Comparison of ENCODE assay signal across 9 cellular contexts in genomic region chr1:161915051-161915503, GRCh38.
DNase-seq lines count a peak whose midpoint lies in the region; ATAC-seq, FAIRE-seq and TF ChIP-seq lines count a peak whose summit lies in the region.
"Had no signal": no experiment of that assay in that cellular context is flagged by ENCODE, and none has a peak within 500 bp of the region (broad histone marks: within the 10 kb centered on the region; RNA-seq: fewer than 3 reads in every experiment).

No MANE protein-coding gene starts in this region.

- CTCF ChIA-PET in K562 (lab: Yijun Ruan, JAX; ENCODE audit: low intra/inter-chr PET ratio): no interaction called here

- H2AFZ ChIP-seq in K562 (ENCODE audit: low read depth, low read length): no peak overlapping the region

- POLR2A ChIA-PET in K562 (lab: Yijun Ruan, JAX): interaction anchor here (0.9 to 1.5 kb wide), 4 partner anchors 9 to 38 kb away, joined by 3 to 5 read pairs (median 4); no protein-coding TSS in a partner anchor

- in situ Hi-C loops in GM13977 (cut with MboI; ENCODE audit: low pct_unique_long_range_greater_than_20kb, low sequenced_read_pairs, unreplicated experiment): no loop called here
- in situ Hi-C loops in K562 (cut with MboI): no loop called here
- in situ Hi-C loops in gastrocnemius medialis (cut with MboI; ENCODE audit: low sequenced_read_pairs in 4 of 4): no loop called here

- intact Hi-C loops in K562 (cut with micrococcal nuclease): no loop called here
- intact Hi-C loops in esophagus muscularis mucosa (cut with DNase I): no loop called here
- intact Hi-C loops in gastrocnemius medialis (cut with DNase I; ENCODE audit: low total_unique reads): no loop called here

- no peaks in the 10 kb centered on the region for H3K9me3 Mint-ChIP-seq in endothelial cell (ENCODE audit: unreplicated experiment)

- BruUV-seq in K562 (replicated peaks; lab: Mats Ljungman, UMichigan): no TSS peak

- H3K9ac ChIP-seq in K562 (ENCODE audit: insufficient read depth in 1 of 2, low read depth in 2 of 2, low read length in 2 of 2): no peak overlapping the region

- no peaks in the 10 kb centered on the region for H3K4me1 Mint-ChIP-seq in endothelial cell (ENCODE audit: unreplicated experiment)

- H3K4me3 Mint-ChIP-seq in endothelial cell (ENCODE audit: unreplicated experiment): no peak overlapping the region

- DNase-seq in GM13977 (ENCODE audit: low spot score): peak; percentile 47
- DNase-seq in K562 (ENCODE audit: extremely low read depth in 1 of 4, low spot score in 3 of 4): no peak
- no peak for DNase-seq in esophagus muscularis mucosa (ENCODE audit: extremely low spot score)
- DNase-seq in endothelial cell (ENCODE audit: low spot score): no peak
- no peak for DNase-seq in gastrocnemius medialis
- no peak for DNase-seq in D341Med (ENCODE audit: low spot score)

- TF ChIP-seq POLR2A in K562 (conservative IDR thresholded peaks at IDR 0.05): no peak
- no peak for TF ChIP-seq POLR2A in esophagus muscularis mucosa (IDR thresholded peaks at IDR 0.05; ENCODE audit: low read depth)
- TF ChIP-seq POLR2A in gastrocnemius medialis (IDR thresholded peaks at IDR 0.05): no peak

- no peak for TF ChIP-seq RAD21 in K562 (CRISPR knock-in tag; conservative IDR thresholded peaks at IDR 0.05 in 1 of 2, IDR thresholded peaks at IDR 0.05 in 1 of 2)

- H3K27me3 Mint-ChIP-seq in endothelial cell (ENCODE audit: unreplicated experiment): no peaks in the 10 kb centered on the region

- no peaks in the 10 kb centered on the region for H3K9me3 ChIP-seq in K562 (replicated peaks; ENCODE audit: control insufficient read depth, insufficient read depth, low read depth, low read length)
- H3K9me3 ChIP-seq in esophagus muscularis mucosa: no peaks in the 10 kb centered on the region
- H3K9me3 ChIP-seq in gastrocnemius medialis: no peaks in the 10 kb centered on the region

- H3K27me3 ChIP-seq in K562 (ENCODE audit: control insufficient read depth in 2 of 2, insufficient read depth in 2 of 2, low read length in 2 of 2) (no peaks in the 10 kb centered on the region), esophagus muscularis mucosa (no peaks in the 10 kb centered on the region), gastrocnemius medialis (no peaks in the 10 kb centered on the region)

- no peak for FAIRE-seq in K562 (lab: Jason Lieb, UNC)
- FAIRE-seq: D721Med had no signal

- H3K27ac ChIP-seq in K562 (ENCODE audit: extremely low read depth, low read depth, low read length): no peak overlapping the region
- no peak overlapping the region for H3K27ac ChIP-seq in esophagus muscularis mucosa (replicated peaks in 1 of 4)
- H3K27ac ChIP-seq in gastrocnemius medialis: no peak overlapping the region

- H3K4me2 ChIP-seq in K562 (ENCODE audit: insufficient read depth, low read length): no peak overlapping the region

- no peaks in the 10 kb centered on the region for H3K4me1 ChIP-seq in K562 (replicated peaks in 1 of 2; ENCODE audit: control insufficient read depth in 2 of 2, insufficient read depth in 2 of 2, low read length in 2 of 2)
- peaks cover 0 to 10% (median 5%) of the 10 kb centered on the region in 4 donors for H3K4me1 ChIP-seq in esophagus muscularis mucosa
- no peaks in the 10 kb centered on the region for H3K4me1 ChIP-seq in gastrocnemius medialis

- H4K20me1 ChIP-seq in K562 (replicated peaks; ENCODE audit: control insufficient read depth, insufficient read depth, low read length): no peaks in the 10 kb centered on the region

- peak; percentile 75 for ATAC-seq in GM19463 (IDR thresholded peaks at IDR 0.05; ENCODE audit: unreplicated experiment)
- peak; percentile 46 for ATAC-seq in HG03139 (IDR thresholded peaks at IDR 0.05; ENCODE audit: unreplicated experiment)
- no peak for ATAC-seq in K562
- no peak for ATAC-seq in gastrocnemius medialis

- no peak overlapping the region for H3K4me3 ChIP-seq in K562
- no peak overlapping the region for H3K4me3 ChIP-seq in esophagus muscularis mucosa
- no peak overlapping the region for H3K4me3 ChIP-seq in gastrocnemius medialis

- no peak for TF ChIP-seq EP300 in K562 (IDR thresholded peaks at IDR 0.05; ENCODE audit: low read length)
- no peak for TF ChIP-seq EP300 in esophagus muscularis mucosa (IDR thresholded peaks at IDR 0.05)

- no peaks in the 10 kb centered on the region for H3K79me2 ChIP-seq in K562 (ENCODE audit: control insufficient read depth, insufficient read depth, low read length)

- H3K9me1 ChIP-seq in K562 (ENCODE audit: control insufficient read depth, insufficient read depth, low read length): no peaks in the 10 kb centered on the region

- TF ChIP-seq CTCF in GM13977 (IDR thresholded peaks at IDR 0.05; ENCODE audit: extremely low read depth, insufficient read depth, missing control alignments) (no peak), K562 (IDR thresholded peaks at IDR 0.05 in 2 of 3, conservative IDR thresholded peaks at IDR 0.05 in 1 of 3; ENCODE audit: insufficient read depth in 2 of 3, low read depth in 1 of 3, low read length in 3 of 3) (no peak), esophagus muscularis mucosa (IDR thresholded peaks at IDR 0.05) (no peak), endothelial cell (IDR thresholded peaks at IDR 0.05; ENCODE audit: unreplicated experiment) (no peak), gastrocnemius medialis (IDR thresholded peaks at IDR 0.05 in 4 of 5, conservative IDR thresholded peaks at IDR 0.05 in 1 of 5) (no peak)

- WGBS in K562 (ENCODE audit: insufficient coverage, low coverage, missing lambda C conversion rate): 80% methylated on average over 1 of the region's 1 CpG
- 84% methylated on average over 1 of the region's 1 CpG for WGBS in esophagus muscularis mucosa

- H3K27ac Mint-ChIP-seq in endothelial cell (ENCODE audit: unreplicated experiment): no peak overlapping the region

- H3K36me3 ChIP-seq in K562 (ENCODE audit: control insufficient read depth, insufficient read depth, low read length) (peaks cover 28% of the 10 kb centered on the region; the same call in 2 of the 3 replicates), esophagus muscularis mucosa (peaks cover 12 to 43% (median 27%) of the 10 kb centered on the region in 4 donors), gastrocnemius medialis (peaks cover 0 to 45% of the 10 kb centered on the region in 2 donors)

- H3K36me3 Mint-ChIP-seq in endothelial cell (ENCODE audit: low read depth, unreplicated experiment): no peaks in the 10 kb centered on the region

TF ChIP-seq in K562, 482 proteins besides CTCF, POLR2A, EP300 and RAD21:
- TF ChIP-seq, protein P1, sequence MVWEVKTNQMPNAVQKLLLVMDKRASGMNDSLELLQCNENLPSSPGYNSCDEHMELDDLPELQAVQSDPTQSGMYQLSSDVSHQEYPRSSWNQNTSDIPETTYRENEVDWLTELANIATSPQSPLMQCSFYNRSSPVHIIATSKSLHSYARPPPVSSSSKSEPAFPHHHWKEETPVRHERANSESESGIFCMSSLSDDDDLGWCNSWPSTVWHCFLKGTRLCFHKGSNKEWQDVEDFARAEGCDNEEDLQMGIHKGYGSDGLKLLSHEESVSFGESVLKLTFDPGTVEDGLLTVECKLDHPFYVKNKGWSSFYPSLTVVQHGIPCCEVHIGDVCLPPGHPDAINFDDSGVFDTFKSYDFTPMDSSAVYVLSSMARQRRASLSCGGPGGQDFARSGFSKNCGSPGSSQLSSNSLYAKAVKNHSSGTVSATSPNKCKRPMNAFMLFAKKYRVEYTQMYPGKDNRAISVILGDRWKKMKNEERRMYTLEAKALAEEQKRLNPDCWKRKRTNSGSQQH (CRISPR knock-in tag; IDR thresholded peaks at IDR 0.05): no peak
- TF ChIP-seq, protein P2, sequence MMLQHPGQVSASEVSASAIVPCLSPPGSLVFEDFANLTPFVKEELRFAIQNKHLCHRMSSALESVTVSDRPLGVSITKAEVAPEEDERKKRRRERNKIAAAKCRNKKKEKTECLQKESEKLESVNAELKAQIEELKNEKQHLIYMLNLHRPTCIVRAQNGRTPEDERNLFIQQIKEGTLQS (IDR thresholded peaks at IDR 0.05): 0 out of 2 replicates have a peak, but pooled peaks have one; percentile 16
- TF ChIP-seq, protein P2 (CRISPR knock-in tag; conservative IDR thresholded peaks at IDR 0.05): no peak

Comparison
In these comparisons a context has a peak if more than half of its experiments do, and no peak if none do; other contexts are left out.
1. ATAC-seq: peak in GM19463 (single experiment) and HG03139 (single experiment); none in K562 (single experiment) and gastrocnemius medialis (0 of 2).